Comparison of ENCODE assay signal across 4 cellular contexts in genomic region chr11:57361420-57361819, GRCh38. TPM values are rescaled to one million over a fixed set of nuclear protein-coding genes. Genes with fewer than 3 reads are reported as not detected.
"Had no signal": no experiment of that assay in that cellular context is flagged by ENCODE, and none has a peak within 500 bp of the region (broad histone marks: within the 10 kb centered on the region; RNA-seq: fewer than 3 reads in every experiment).

No MANE protein-coding gene starts in this region.

RNA-seq across cellular contexts. Expression of gene PRG3, which starts 19.5 kb away (rescaled TPM):
- total RNA-seq: LHCN-M2, M059J, MCF 10A, NCI-H460 had no signal

RNA-seq across cellular contexts. Expression of gene P2RX3, which starts 23.3 kb away (rescaled TPM):
- total RNA-seq: LHCN-M2, M059J, MCF 10A, NCI-H460 had no signal

RNA-seq across cellular contexts. Expression of gene PRG2, which starts 29.0 kb away (rescaled TPM):
- total RNA-seq: LHCN-M2, MCF 10A, NCI-H460 had no signal
